Comparison of ENCODE assay signal across 11 cellular contexts in the genomic region with DNA sequence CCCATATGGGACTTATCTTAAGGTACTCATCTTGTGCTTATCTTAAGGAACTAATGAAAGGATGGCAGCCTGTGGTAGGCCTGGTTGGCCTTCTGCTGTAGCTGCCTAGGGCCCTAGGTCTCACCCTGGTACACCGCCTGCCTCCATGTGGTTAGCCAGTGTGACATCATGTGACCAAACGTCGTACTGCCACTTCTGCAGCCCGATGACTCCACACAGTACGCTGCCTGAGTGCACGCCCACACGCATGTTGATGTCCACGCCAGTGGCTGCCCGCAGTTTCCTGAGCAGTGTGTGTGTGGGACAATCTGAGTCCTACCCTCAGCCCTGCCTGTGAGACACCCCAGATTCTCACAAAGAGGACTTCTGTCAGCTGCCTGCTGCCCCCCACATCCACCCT. TPM values are rescaled to one million over a fixed set of nuclear protein-coding genes. Genes with fewer than 3 reads are reported as not detected.
DNase-seq lines count a peak whose midpoint lies in the region; ATAC-seq and TF ChIP-seq lines count a peak whose summit lies in the region.
"Had no signal": no experiment of that assay in that cellular context is flagged by ENCODE, and none has a peak within 500 bp of the region (broad histone marks: within the 10 kb centered on the region; RNA-seq: fewer than 3 reads in every experiment).

No MANE protein-coding gene starts in this region.

- no peak for TF ChIP-seq CTCF in Peyer's patch (IDR thresholded peaks at IDR 0.05)
- TF ChIP-seq CTCF in chondrocyte (IDR thresholded peaks at IDR 0.05) = no peak

- H3K27ac Mint-ChIP-seq in chondrocyte (ENCODE audit: unreplicated experiment) = no peak overlapping the region
- H3K27ac Mint-ChIP-seq: stimulated activated memory B cell treated with anti-CD40 and anti-IgM and Interleukin-4, amounts not matched to agents 10 μg/mL and 1 μg/mL and 100 μg/mL, for 72 hours had no signal

- peaks cover 3% of the 10 kb centered on the region for H3K27me3 Mint-ChIP-seq in chondrocyte (ENCODE audit: low read depth)

- TF ChIP-seq POLR2A in Peyer's patch (IDR thresholded peaks at IDR 0.05) = no peak

- ATAC-seq in GM18868 (IDR thresholded peaks at IDR 0.05; ENCODE audit: unreplicated experiment) (no peak), GM19395 (IDR thresholded peaks at IDR 0.05; ENCODE audit: unreplicated experiment) (no peak)
- ATAC-seq: stimulated activated memory B cell treated with anti-CD40 and anti-IgM and Interleukin-4, amounts not matched to agents 10 μg/mL and 1 μg/mL and 100 μg/mL, for 72 hours had no signal

- H3K4me1 ChIP-seq in Peyer's patch = peaks cover 5 to 25% (median 24%) of the 10 kb centered on the region in 4 donors

- peak overlapping the region in 1 of 4 donors; percentile 45 for H3K27ac ChIP-seq in Peyer's patch
- H3K27ac ChIP-seq: VCaP had no signal

- H3K36me3 Mint-ChIP-seq in chondrocyte (ENCODE audit: low read depth) = no peaks in the 10 kb centered on the region
- H3K36me3 Mint-ChIP-seq: stimulated activated memory B cell treated with anti-CD40 and anti-IgM and Interleukin-4, amounts not matched to agents 10 μg/mL and 1 μg/mL and 100 μg/mL, for 72 hours had no signal

- no peak overlapping the region for H3K4me3 Mint-ChIP-seq in chondrocyte (ENCODE audit: unreplicated experiment)
- H3K4me3 Mint-ChIP-seq: stimulated activated memory B cell treated with anti-CD40 and anti-IgM and Interleukin-4, amounts not matched to agents 10 μg/mL and 1 μg/mL and 100 μg/mL, for 72 hours had no signal

- peaks cover 0 to 5% of the 10 kb centered on the region in 2 donors for H3K27me3 ChIP-seq in Peyer's patch

- H3K4me3 ChIP-seq in Peyer's patch = no peak overlapping the region

- no peaks in the 10 kb centered on the region for H3K36me3 ChIP-seq in Peyer's patch

- peaks cover 19% of the 10 kb centered on the region for H3K4me1 Mint-ChIP-seq in chondrocyte (ENCODE audit: low read depth)

- no peaks in the 10 kb centered on the region for H3K9me3 ChIP-seq in Peyer's patch

- no peaks in the 10 kb centered on the region for H3K9me3 Mint-ChIP-seq in chondrocyte (ENCODE audit: low read depth)
- H3K9me3 Mint-ChIP-seq: stimulated activated memory B cell treated with anti-CD40 and anti-IgM and Interleukin-4, amounts not matched to agents 10 μg/mL and 1 μg/mL and 100 μg/mL, for 72 hours had no signal

- peak; percentile 25 for DNase-seq in AG20443 (ENCODE audit: low spot score)
- DNase-seq in Peyer's patch = peak in 2 of 3 donors; percentile 59 to 87
- peak; percentile 28 for DNase-seq in activated T-helper 1 cell treated with Interleukin-2 at 50 U/mL for 16 hours (ENCODE audit: low read depth)
- DNase-seq in medulla oblongata (ENCODE audit: extremely low spot score) = peak; percentile 66
- no peak for DNase-seq in A172 (ENCODE audit: low spot score)
- DNase-seq in chondrocyte (ENCODE audit: low spot score) = no peak
- DNase-seq: NCI-H510A treated with DMSO at 0.1 percent for 48 hours had no signal

RNA-seq across cellular contexts. Expression of gene ADCY4, which starts 5.1 kb away (rescaled TPM):
- total RNA-seq in Peyer's patch = 10 to 100 TPM; 12.1 to 53.6 (median 26.9) TPM
- total RNA-seq in A172 (2014; rRNA removed; shearing (Covaris generic)) = 0.05 TPM in 1 of 2 replicates, not detected in the other
- total RNA-seq in chondrocyte = 1.5 to 5.2 TPM (median 3.3 TPM) in 3 replicates

RNA-seq across cellular contexts. Expression of gene RIPK3, which starts 10.1 kb away (rescaled TPM):
- 10 to 100 TPM; 45.2 to 72.0 (median 64.0) TPM for total RNA-seq in Peyer's patch
- total RNA-seq in A172 (2014; rRNA removed; shearing (Covaris generic)) = not detected in 2 replicates
- 0.80 to 1.3 TPM (median 0.90 TPM) in 3 replicates for total RNA-seq in chondrocyte

RNA-seq across cellular contexts. Expression of gene LTB4R, which starts 18.4 kb away (rescaled TPM):
- total RNA-seq in Peyer's patch (10 to 100 TPM in 2 of 4 donors, 1 to 10 TPM in 2; 5.1 to 28.5 (median 10.1) TPM), chondrocyte (6.1 to 12.0 TPM (median 7.3 TPM) in 3 replicates)
- 2.3 and 2.9 TPM in 2 replicates for total RNA-seq in A172 (2014; rRNA removed; shearing (Covaris generic))

RNA-seq across cellular contexts. Expression of gene LTB4R2, which starts 19.8 kb away (rescaled TPM):
- total RNA-seq in Peyer's patch = 10 to 100 TPM in 2 of 4 donors, 1 to 10 TPM in 2; 7.7 to 37.2 (median 12.2) TPM
- 4.7 and 5.9 TPM in 2 replicates for total RNA-seq in A172 (2014; rRNA removed; shearing (Covaris generic))
- 8.8 to 18.4 TPM (median 9.1 TPM) in 3 replicates for total RNA-seq in chondrocyte

RNA-seq across cellular contexts. Expression of gene CIDEB, which starts 22.0 kb away (rescaled TPM):
- 100 to 1,000 TPM in 2 of 4 donors, 10 to 100 TPM in 2; 22.3 to 184 (median 136) TPM for total RNA-seq in Peyer's patch
- not detected in 2 replicates for total RNA-seq in A172 (2014; rRNA removed; shearing (Covaris generic))
- total RNA-seq in chondrocyte = not detected in 3 replicates

Comparison
In these comparisons a context has a peak if more than half of its experiments do, and no peak if none do; other contexts are left out.
1. DNase-seq: peak in AG20443 (single experiment), Peyer's patch (2 of 3), activated T-helper 1 cell treated with Interleukin-2 at 50 U/mL for 16 hours (single experiment) and medulla oblongata (single experiment); none in A172 (single experiment) and chondrocyte (single experiment).
2. RNA of gene RIPK3, which starts 10.1 kb away (total RNA-seq): 45.2 to 72.0 TPM in Peyer's patch; 0.80 to 1.3 TPM in chondrocyte and not detected in A172; every median in the first group is over 10 times any median in the second.